ENCODE assay signal across 1 cellular context in the genomic region with DNA sequence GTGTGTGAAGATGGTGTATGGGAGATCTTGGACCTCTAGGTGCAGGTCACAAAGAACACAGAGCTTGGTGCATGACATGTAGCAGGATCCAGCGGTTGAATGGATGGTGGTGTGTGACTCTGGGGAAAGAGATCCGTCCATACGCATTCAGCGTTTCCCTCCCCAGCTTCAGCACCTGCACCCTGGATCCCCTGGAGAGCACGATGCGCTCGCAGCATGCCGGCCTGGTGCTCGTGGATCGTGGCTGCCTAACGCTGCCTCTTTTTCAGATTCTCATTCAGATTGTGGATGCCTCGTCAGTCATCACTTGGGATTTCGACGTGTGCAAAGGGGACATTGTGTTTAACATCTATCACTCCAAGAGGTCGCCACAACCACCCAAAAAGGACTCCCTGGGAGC.
TF ChIP-seq lines count a peak whose summit lies in the region.

No MANE protein-coding gene starts in this region.

TF ChIP-seq in GM12878, 131 proteins besides CTCF, POLR2A, EP300 and RAD21:
- TF ChIP-seq SMC3 (IDR thresholded peaks at IDR 0.05; ENCODE audit: borderline replicate concordance, low read length) (no peak), SREBF2 (IDR thresholded peaks at IDR 0.05; ENCODE audit: low read length) (no peak), CHD4 (IDR thresholded peaks at IDR 0.05) (no peak), HDAC2 (IDR thresholded peaks at IDR 0.05) (no peak), SREBF1 (IDR thresholded peaks at IDR 0.05; ENCODE audit: low read length) (no peak), SUPT20H (IDR thresholded peaks at IDR 0.05; ENCODE audit: borderline replicate concordance, control insufficient read depth, low read depth, low read length) (no peak), LARP7 (IDR thresholded peaks at IDR 0.05) (no peak), DPF2 (IDR thresholded peaks at IDR 0.05) (no peak), MTA2 (IDR thresholded peaks at IDR 0.05; ENCODE audit: low read depth) (no peak), BHLHE40 (IDR thresholded peaks at IDR 0.05; ENCODE audit: borderline replicate concordance in 1 of 2, low read depth in 2 of 2, low read length in 1 of 2) (no peak)
- TF ChIP-seq, protein P1, sequence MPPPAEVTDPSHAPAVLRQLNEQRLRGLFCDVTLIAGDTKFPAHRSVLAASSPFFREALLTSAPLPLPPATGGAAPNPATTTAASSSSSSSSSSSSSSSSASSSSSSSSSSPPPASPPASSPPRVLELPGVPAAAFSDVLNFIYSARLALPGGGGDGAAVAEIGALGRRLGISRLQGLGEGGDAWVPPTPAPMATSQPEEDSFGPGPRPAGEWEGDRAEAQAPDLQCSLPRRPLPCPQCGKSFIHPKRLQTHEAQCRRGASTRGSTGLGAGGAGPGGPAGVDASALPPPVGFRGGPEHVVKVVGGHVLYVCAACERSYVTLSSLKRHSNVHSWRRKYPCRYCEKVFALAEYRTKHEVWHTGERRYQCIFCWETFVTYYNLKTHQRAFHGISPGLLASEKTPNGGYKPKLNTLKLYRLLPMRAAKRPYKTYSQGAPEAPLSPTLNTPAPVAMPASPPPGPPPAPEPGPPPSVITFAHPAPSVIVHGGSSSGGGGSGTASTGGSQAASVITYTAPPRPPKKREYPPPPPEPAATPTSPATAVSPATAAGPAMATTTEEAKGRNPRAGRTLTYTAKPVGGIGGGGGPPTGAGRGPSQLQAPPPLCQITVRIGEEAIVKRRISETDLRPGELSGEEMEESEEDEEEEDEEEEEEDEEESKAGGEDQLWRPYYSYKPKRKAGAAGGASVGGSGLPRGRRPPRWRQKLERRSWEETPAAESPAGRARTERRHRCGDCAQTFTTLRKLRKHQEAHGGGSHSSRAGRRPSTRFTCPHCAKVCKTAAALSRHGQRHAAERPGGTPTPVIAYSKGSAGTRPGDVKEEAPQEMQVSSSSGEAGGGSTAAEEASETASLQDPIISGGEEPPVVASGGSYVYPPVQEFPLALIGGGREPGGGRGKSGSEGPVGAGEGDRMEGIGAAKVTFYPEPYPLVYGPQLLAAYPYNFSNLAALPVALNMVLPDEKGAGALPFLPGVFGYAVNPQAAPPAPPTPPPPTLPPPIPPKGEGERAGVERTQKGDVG (CRISPR knock-in tag; IDR thresholded peaks at IDR 0.05): no peak
- TF ChIP-seq, protein P2, sequence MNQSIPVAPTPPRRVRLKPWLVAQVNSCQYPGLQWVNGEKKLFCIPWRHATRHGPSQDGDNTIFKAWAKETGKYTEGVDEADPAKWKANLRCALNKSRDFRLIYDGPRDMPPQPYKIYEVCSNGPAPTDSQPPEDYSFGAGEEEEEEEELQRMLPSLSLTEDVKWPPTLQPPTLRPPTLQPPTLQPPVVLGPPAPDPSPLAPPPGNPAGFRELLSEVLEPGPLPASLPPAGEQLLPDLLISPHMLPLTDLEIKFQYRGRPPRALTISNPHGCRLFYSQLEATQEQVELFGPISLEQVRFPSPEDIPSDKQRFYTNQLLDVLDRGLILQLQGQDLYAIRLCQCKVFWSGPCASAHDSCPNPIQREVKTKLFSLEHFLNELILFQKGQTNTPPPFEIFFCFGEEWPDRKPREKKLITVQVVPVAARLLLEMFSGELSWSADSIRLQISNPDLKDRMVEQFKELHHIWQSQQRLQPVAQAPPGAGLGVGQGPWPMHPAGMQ (IDR thresholded peaks at IDR 0.05; ENCODE audit: borderline replicate concordance): no peak
- TF ChIP-seq, protein P3, sequence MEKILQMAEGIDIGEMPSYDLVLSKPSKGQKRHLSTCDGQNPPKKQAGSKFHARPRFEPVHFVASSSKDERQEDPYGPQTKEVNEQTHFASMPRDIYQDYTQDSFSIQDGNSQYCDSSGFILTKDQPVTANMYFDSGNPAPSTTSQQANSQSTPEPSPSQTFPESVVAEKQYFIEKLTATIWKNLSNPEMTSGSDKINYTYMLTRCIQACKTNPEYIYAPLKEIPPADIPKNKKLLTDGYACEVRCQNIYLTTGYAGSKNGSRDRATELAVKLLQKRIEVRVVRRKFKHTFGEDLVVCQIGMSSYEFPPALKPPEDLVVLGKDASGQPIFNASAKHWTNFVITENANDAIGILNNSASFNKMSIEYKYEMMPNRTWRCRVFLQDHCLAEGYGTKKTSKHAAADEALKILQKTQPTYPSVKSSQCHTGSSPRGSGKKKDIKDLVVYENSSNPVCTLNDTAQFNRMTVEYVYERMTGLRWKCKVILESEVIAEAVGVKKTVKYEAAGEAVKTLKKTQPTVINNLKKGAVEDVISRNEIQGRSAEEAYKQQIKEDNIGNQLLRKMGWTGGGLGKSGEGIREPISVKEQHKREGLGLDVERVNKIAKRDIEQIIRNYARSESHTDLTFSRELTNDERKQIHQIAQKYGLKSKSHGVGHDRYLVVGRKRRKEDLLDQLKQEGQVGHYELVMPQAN (conservative IDR thresholded peaks at IDR 0.05): no peak
